8 cellular contexts compared by ENCODE assay signal in the genomic region with DNA sequence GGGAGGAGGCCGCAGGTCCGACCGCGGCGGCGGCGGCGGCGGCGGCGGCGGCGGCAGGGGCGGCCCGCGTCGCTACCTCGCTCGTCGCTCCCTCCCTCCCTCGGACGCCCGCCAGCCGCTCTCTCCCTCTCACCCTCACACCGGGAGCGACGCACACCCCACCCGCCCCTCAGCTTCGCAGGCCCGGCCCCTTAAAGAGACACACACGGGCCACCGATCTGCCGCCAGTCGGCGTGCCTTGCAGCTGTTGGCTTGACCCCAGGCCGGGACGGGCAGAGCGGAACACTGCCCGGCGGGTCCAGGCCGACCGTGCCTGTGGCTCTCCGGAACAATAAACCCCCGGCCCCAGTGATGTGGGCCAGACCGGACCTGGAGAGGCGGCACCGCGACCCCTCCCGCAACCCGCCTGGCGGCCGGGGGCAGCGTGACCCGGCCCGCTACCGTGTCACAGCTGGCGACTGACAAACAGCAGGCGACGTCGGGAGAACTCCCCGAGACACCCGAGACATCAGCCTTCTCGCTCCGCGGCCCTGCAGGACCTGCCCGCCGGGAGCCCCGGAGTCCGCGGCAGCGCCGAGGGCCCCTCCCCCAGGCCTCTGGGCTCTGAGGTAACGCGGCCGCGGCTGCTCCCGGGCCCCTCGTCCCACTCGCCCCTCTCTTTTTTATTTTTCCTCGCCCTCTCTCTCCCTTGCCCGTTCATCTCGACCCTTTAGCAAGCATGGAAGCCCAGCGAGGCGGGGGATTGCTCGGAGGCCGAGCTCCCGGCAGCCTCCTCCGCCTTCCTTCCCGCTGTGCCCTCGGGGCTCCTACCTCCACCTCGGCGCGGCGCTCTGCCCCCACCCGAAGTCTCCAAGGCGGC. TPM values are rescaled to one million over a fixed set of nuclear protein-coding genes. Genes with fewer than 3 reads are reported as not detected.
DNase-seq lines count a peak whose midpoint lies in the region; ATAC-seq, FAIRE-seq and TF ChIP-seq lines count a peak whose summit lies in the region.

A gene with protein sequence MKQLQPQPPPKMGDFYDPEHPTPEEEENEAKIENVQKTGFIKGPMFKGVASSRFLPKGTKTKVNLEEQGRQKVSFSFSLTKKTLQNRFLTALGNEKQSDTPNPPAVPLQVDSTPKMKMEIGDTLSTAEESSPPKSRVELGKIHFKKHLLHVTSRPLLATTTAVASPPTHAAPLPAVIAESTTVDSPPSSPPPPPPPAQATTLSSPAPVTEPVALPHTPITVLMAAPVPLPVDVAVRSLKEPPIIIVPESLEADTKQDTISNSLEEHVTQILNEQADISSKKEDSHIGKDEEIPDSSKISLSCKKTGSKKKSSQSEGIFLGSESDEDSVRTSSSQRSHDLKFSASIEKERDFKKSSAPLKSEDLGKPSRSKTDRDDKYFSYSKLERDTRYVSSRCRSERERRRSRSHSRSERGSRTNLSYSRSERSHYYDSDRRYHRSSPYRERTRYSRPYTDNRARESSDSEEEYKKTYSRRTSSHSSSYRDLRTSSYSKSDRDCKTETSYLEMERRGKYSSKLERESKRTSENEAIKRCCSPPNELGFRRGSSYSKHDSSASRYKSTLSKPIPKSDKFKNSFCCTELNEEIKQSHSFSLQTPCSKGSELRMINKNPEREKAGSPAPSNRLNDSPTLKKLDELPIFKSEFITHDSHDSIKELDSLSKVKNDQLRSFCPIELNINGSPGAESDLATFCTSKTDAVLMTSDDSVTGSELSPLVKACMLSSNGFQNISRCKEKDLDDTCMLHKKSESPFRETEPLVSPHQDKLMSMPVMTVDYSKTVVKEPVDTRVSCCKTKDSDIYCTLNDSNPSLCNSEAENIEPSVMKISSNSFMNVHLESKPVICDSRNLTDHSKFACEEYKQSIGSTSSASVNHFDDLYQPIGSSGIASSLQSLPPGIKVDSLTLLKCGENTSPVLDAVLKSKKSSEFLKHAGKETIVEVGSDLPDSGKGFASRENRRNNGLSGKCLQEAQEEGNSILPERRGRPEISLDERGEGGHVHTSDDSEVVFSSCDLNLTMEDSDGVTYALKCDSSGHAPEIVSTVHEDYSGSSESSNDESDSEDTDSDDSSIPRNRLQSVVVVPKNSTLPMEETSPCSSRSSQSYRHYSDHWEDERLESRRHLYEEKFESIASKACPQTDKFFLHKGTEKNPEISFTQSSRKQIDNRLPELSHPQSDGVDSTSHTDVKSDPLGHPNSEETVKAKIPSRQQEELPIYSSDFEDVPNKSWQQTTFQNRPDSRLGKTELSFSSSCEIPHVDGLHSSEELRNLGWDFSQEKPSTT (N-terminal part only) (minus strand): TSS at position 124 of the 859 bp plus-strand sequence. CDS start 189 bp downstream, outside the sequence.

- peak within 1 kb of the TSS; percentile 91 to 99 (median 99) for H3K9ac ChIP-seq in BLaER1 treated with 17β-estradiol and CSF1 and Interleukin-3, amounts not matched to agents 10 nM and 100 nM
- peak within 1 kb of the TSS; percentile 82 to 94 for H3K9ac ChIP-seq in liver (ENCODE audit: low read depth in 1 of 2, low read length in 2 of 2)

- peak within 1 kb of the TSS; percentile 91 to 99 (median 96) for H3K27ac ChIP-seq in BLaER1 treated with 17β-estradiol and CSF1 and Interleukin-3, amounts not matched to agents 10 nM and 100 nM
- peak within 1 kb of the TSS; percentile 93 for H3K27ac ChIP-seq in liver (ENCODE audit: low read depth in 1 of 2, low read length in 2 of 2)

- H4K20me1 ChIP-seq in BLaER1 treated with 17β-estradiol and CSF1 and Interleukin-3, amounts not matched to agents 10 nM and 100 nM: peaks cover 33 to 54% (median 43%) of the 10 kb centered on the region in 11 experiments

- peak; percentile 19 for TF ChIP-seq CTCF in liver (IDR thresholded peaks at IDR 0.05; ENCODE audit: low read depth, low read length, missing input control)

- peak; percentile 33 to 56 for TF ChIP-seq RAD21 in liver (IDR thresholded peaks at IDR 0.05)

- peak; percentile 71 for FAIRE-seq in GM19239 (lab: Jason Lieb, UNC)

- no peaks in the 10 kb centered on the region for H3K9me3 ChIP-seq in BLaER1 treated with 17β-estradiol and CSF1 and Interleukin-3, amounts not matched to agents 10 nM and 100 nM (replicated peaks in 1 of 11)
- H3K9me3 ChIP-seq in liver (ENCODE audit: control insufficient read depth in 4 of 4, low read length in 3 of 4): no peaks in the 10 kb centered on the region

- peaks cover 0 to 22% (median 8%) of the 10 kb centered on the region in 11 experiments; a peak in 9 of 22 replicates for H3K36me3 ChIP-seq in BLaER1 treated with 17β-estradiol and CSF1 and Interleukin-3, amounts not matched to agents 10 nM and 100 nM
- H3K36me3 ChIP-seq in liver (ENCODE audit: control insufficient read depth in 4 of 4, insufficient read depth in 3 of 4, low read depth in 1 of 4, low read length in 3 of 4): no peaks in the 10 kb centered on the region

- peaks cover 41 to 54% (median 47%) of the 10 kb centered on the region in 10 experiments for H3K4me1 ChIP-seq in BLaER1 treated with 17β-estradiol and CSF1 and Interleukin-3, amounts not matched to agents 10 nM and 100 nM
- H3K4me1 ChIP-seq in liver (ENCODE audit: control insufficient read depth in 4 of 4, insufficient read depth in 4 of 4, low read length in 3 of 4): peaks cover 10 to 37% (median 26%) of the 10 kb centered on the region in 4 donors

- under 1% methylated on average over 96 of the region's 96 CpGs for WGBS in liver

- no peaks in the 10 kb centered on the region for H3K27me3 ChIP-seq in BLaER1 treated with 17β-estradiol and CSF1 and Interleukin-3, amounts not matched to agents 10 nM and 100 nM
- no peaks in the 10 kb centered on the region for H3K27me3 ChIP-seq in liver (ENCODE audit: control insufficient read depth in 4 of 4, insufficient read depth in 4 of 4, low read length in 3 of 4)

- peak within 1 kb of the TSS; percentile 77 to 94 (median 87) for H3K4me2 ChIP-seq in BLaER1 treated with 17β-estradiol and CSF1 and Interleukin-3, amounts not matched to agents 10 nM and 100 nM

- H3K4me3 ChIP-seq in BLaER1 treated with 17β-estradiol and CSF1 and Interleukin-3, amounts not matched to agents 10 nM and 100 nM: peak within 1 kb of the TSS; percentile 77 to 98 (median 84)
- peak within 1 kb of the TSS; percentile 87 to 100 (median 92) for H3K4me3 ChIP-seq in liver (ENCODE audit: low read depth in 1 of 3, low read length in 3 of 3)

- ATAC-seq in HG03442 (IDR thresholded peaks at IDR 0.05; ENCODE audit: unreplicated experiment): peak; percentile 69

- DNase-seq in GM19239 (ENCODE audit: insufficient read length, low spot score) (peak; percentile 81), NCI-H69 (lab: John Stamatoyannopoulos, UW) (peak; percentile 90), dermis blood vessel endothelial cell (peak; percentile 92)
- peak; percentile 77 to 80 for DNase-seq in activated CD4-positive, alpha-beta T cell treated with anti-CD3 and anti-CD28 coated beads, Interleukin-2, amount 50 U/mL, for 4 hours
- peak; percentile 85 for DNase-seq in stimulated activated CD4-positive, alpha-beta T cell treated with anti-CD3 and anti-CD28 coated beads, Interleukin-4, amount 100 ng/mL, for 1 hour

TF ChIP-seq in liver, 16 proteins besides CTCF, POLR2A, EP300 and RAD21 (continues in another document):
- TF ChIP-seq TAF1 (conservative IDR thresholded peaks at IDR 0.05): no peak
- TF ChIP-seq FOXA2 (IDR thresholded peaks at IDR 0.05): no peak
- TF ChIP-seq, protein P1, sequence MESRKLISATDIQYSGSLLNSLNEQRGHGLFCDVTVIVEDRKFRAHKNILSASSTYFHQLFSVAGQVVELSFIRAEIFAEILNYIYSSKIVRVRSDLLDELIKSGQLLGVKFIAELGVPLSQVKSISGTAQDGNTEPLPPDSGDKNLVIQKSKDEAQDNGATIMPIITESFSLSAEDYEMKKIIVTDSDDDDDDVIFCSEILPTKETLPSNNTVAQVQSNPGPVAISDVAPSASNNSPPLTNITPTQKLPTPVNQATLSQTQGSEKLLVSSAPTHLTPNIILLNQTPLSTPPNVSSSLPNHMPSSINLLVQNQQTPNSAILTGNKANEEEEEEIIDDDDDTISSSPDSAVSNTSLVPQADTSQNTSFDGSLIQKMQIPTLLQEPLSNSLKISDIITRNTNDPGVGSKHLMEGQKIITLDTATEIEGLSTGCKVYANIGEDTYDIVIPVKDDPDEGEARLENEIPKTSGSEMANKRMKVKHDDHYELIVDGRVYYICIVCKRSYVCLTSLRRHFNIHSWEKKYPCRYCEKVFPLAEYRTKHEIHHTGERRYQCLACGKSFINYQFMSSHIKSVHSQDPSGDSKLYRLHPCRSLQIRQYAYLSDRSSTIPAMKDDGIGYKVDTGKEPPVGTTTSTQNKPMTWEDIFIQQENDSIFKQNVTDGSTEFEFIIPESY (IDR thresholded peaks at IDR 0.05): no peak
- peak; percentile 34 for TF ChIP-seq YY1 (IDR thresholded peaks at IDR 0.05)
- TF ChIP-seq, protein P2, sequence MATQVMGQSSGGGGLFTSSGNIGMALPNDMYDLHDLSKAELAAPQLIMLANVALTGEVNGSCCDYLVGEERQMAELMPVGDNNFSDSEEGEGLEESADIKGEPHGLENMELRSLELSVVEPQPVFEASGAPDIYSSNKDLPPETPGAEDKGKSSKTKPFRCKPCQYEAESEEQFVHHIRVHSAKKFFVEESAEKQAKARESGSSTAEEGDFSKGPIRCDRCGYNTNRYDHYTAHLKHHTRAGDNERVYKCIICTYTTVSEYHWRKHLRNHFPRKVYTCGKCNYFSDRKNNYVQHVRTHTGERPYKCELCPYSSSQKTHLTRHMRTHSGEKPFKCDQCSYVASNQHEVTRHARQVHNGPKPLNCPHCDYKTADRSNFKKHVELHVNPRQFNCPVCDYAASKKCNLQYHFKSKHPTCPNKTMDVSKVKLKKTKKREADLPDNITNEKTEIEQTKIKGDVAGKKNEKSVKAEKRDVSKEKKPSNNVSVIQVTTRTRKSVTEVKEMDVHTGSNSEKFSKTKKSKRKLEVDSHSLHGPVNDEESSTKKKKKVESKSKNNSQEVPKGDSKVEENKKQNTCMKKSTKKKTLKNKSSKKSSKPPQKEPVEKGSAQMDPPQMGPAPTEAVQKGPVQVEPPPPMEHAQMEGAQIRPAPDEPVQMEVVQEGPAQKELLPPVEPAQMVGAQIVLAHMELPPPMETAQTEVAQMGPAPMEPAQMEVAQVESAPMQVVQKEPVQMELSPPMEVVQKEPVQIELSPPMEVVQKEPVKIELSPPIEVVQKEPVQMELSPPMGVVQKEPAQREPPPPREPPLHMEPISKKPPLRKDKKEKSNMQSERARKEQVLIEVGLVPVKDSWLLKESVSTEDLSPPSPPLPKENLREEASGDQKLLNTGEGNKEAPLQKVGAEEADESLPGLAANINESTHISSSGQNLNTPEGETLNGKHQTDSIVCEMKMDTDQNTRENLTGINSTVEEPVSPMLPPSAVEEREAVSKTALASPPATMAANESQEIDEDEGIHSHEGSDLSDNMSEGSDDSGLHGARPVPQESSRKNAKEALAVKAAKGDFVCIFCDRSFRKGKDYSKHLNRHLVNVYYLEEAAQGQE (IDR thresholded peaks at IDR 0.05): no peak
- TF ChIP-seq SP1 (IDR thresholded peaks at IDR 0.05): peak; percentile 46
- TF ChIP-seq EGR1 (IDR thresholded peaks at IDR 0.05; ENCODE audit: low read depth in 2 of 2): peak in 1 of 2 donors; percentile 43
- TF ChIP-seq NR2F2 (IDR thresholded peaks at IDR 0.05): no peak
- TF ChIP-seq HNF4A (conservative IDR thresholded peaks at IDR 0.05): peak; percentile 35 to 38

RNA-seq across cellular contexts. Expression of the gene that starts here (rescaled TPM):
- total RNA-seq in dermis blood vessel endothelial cell (37.8 and 51.8 TPM in 2 replicates), liver (10 to 100 TPM; 28.2 to 37.6 TPM)
- polyA plus RNA-seq in liver: 1 to 10 TPM; 7.6 to 9.8 TPM

Comparison
In these comparisons a context has a peak if more than half of its experiments do, and no peak if none do; other contexts are left out.
1. Peak in every context shown above with its lines: DNase-seq, ATAC-seq, H3K4me3 ChIP-seq and H3K27ac ChIP-seq.